ENCODE assay signal across 26 cellular contexts in the genomic region with DNA sequence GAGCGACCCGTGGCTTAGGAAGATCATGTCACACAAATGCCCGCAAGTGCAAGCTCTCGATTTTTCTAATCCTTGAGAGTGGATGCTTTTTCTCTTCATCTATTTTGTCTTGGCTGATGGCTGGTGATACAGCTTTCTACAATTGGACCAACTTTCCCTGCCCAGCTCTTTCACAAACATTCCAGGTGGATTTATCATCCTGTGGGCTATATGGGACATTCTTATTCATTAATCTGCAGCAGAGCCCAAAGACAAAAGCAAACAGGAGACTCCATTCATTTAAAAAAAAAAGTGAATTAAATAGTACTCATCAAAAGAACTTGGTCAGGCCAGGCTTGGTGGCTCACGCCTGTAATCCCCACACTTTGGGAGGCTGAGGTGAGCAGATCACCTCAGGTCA. TPM values are rescaled to one million over a fixed set of nuclear protein-coding genes. Genes with fewer than 3 reads are reported as not detected.
DNase-seq lines count a peak whose midpoint lies in the region; ATAC-seq and TF ChIP-seq lines count a peak whose summit lies in the region.
"Had no signal": no experiment of that assay in that cellular context is flagged by ENCODE, and none has a peak within 500 bp of the region (broad histone marks: within the 10 kb centered on the region; RNA-seq: fewer than 3 reads in every experiment).

No MANE protein-coding gene starts in this region.

- H3K4me3 Mint-ChIP-seq in MCF 10A (ENCODE audit: unreplicated experiment) = no peak overlapping the region
- H3K4me3 Mint-ChIP-seq: activated B cell treated with CpG ODN at 0.5 μM for 24 hours; activated naive CD8-positive, alpha-beta T cell treated with anti-CD3 and anti-CD28 coated beads, Interleukin-2, amount 10 ng/mL, durations not matched to agents 7 days and 5 days; CD8-positive, alpha-beta T cell; central memory CD8-positive, alpha-beta T cell; neural crest cell had no signal

- POLR2A ChIA-PET in MCF 10A (lab: Yijun Ruan, JAX) = no interaction called here

- H3K27ac ChIP-seq in breast epithelium (no peak overlapping the region), colonic mucosa (no peak overlapping the region)
- H3K27ac ChIP-seq: esophagus squamous epithelium, SJCRH30, spleen had no signal

- intact Hi-C loops in MCF 10A (cut with micrococcal nuclease) = loop anchor here (5.0 kb wide), 1 partner anchor 118 kb away; no protein-coding TSS in a partner anchor
- intact Hi-C loops in breast epithelium (cut with DNase I; ENCODE audit: low total_unique reads) = no loop called here
- intact Hi-C loops in colonic mucosa (cut with DNase I) = no loop called here

- H3K36me3 ChIP-seq in breast epithelium (no peaks in the 10 kb centered on the region), colonic mucosa (no peaks in the 10 kb centered on the region)
- H3K36me3 ChIP-seq: esophagus squamous epithelium, SJCRH30, spleen had no signal

- no peaks in the 10 kb centered on the region for H3K36me3 Mint-ChIP-seq in MCF 10A (ENCODE audit: insufficient read depth, unreplicated experiment)
- H3K36me3 Mint-ChIP-seq: activated naive CD8-positive, alpha-beta T cell treated with anti-CD3 and anti-CD28 coated beads, Interleukin-2, amount 10 ng/mL, durations not matched to agents 7 days and 5 days; CD8-positive, alpha-beta T cell had no signal

- H3K27ac Mint-ChIP-seq in MCF 10A (ENCODE audit: low read depth, unreplicated experiment) = no peak overlapping the region
- H3K27ac Mint-ChIP-seq: activated B cell treated with CpG ODN at 0.5 μM for 24 hours; activated naive CD8-positive, alpha-beta T cell treated with anti-CD3 and anti-CD28 coated beads, Interleukin-2, amount 10 ng/mL, durations not matched to agents 7 days and 5 days; CD8-positive, alpha-beta T cell had no signal

- H3K27me3 Mint-ChIP-seq in MCF 10A (ENCODE audit: insufficient read depth, unreplicated experiment) = no peaks in the 10 kb centered on the region
- H3K27me3 Mint-ChIP-seq: activated naive CD8-positive, alpha-beta T cell treated with anti-CD3 and anti-CD28 coated beads, Interleukin-2, amount 10 ng/mL, durations not matched to agents 7 days and 5 days had no signal

- TF ChIP-seq CTCF in MCF 10A (IDR thresholded peaks at IDR 0.05; ENCODE audit: unreplicated experiment) (no peak), breast epithelium (IDR thresholded peaks at IDR 0.05) (no peak), fibroblast of the aortic adventitia (IDR thresholded peaks at IDR 0.05; ENCODE audit: insufficient read depth, low read length) (no peak), colonic mucosa (IDR thresholded peaks at IDR 0.05) (no peak)

- peak; percentile 40; the same call in 2 of the 3 replicates for ATAC-seq in SK-N-SH treated with all-trans-retinoic acid at 6 μM for 48 hours
- no peak for ATAC-seq in GM21528 (IDR thresholded peaks at IDR 0.05; ENCODE audit: low FRiP score, unreplicated experiment)
- ATAC-seq: activated T-cell treated with anti-CD3 and anti-CD28 coated beads, Interleukin-2, amount 50 U/mL, for 72 hours; CD8-positive, alpha-beta T cell had no signal

- H3K4me3 ChIP-seq in breast epithelium = no peak overlapping the region
- H3K4me3 ChIP-seq in fibroblast of the aortic adventitia (ENCODE audit: low read depth, low read length) = no peak overlapping the region
- no peak overlapping the region for H3K4me3 ChIP-seq in colonic mucosa
- H3K4me3 ChIP-seq: esophagus squamous epithelium, SJCRH30, spleen had no signal

- no peak overlapping the region for H3K9ac ChIP-seq in colonic mucosa (ENCODE audit: low read depth in 2 of 2, low read length in 2 of 2)

- no peak for TF ChIP-seq POLR2A in breast epithelium (IDR thresholded peaks at IDR 0.05)

- BruUV-seq in MCF 10A (replicated peaks; lab: Mats Ljungman, UMichigan) = no TSS peak

- CTCF ChIA-PET in MCF 10A (lab: Yijun Ruan, JAX) = interaction anchor here (0.7 to 3.5 kb wide), 13 partner anchors 10 to 378 kb away, joined by 3 to 19 read pairs (median 4); no protein-coding TSS in a partner anchor

- DNase-seq in MCF 10A (ENCODE audit: unreplicated experiment) (peak; percentile 15), breast epithelium (ENCODE audit: low spot score in 2 of 2) (no peak), fibroblast of the aortic adventitia (ENCODE audit: low read depth) (peak; percentile 56), NCI-H2171 treated with DMSO at 0.1 percent for 48 hours (lab: John Stamatoyannopoulos, UW) (no peak), UCSD-AML1 (lab: John Stamatoyannopoulos, UW; ENCODE audit: unreplicated experiment) (no peak), colonic mucosa (no peak)
- DNase-seq: activated B cell treated with CpG ODN at 0.5 μM for 24 hours; activated CD8-positive, alpha-beta memory T cell treated with anti-CD3 and anti-CD28 coated beads for 24 hours; activated naive CD8-positive, alpha-beta T cell treated with anti-CD3 and anti-CD28 coated beads, Interleukin-2, amount 10 ng/mL, durations not matched to agents 7 days and 5 days; activated T-cell treated with anti-CD3 and anti-CD28 coated beads, Interleukin-2, amount 50 U/mL, for 72 hours; CD8-positive, alpha-beta T cell; effector CD8-positive, alpha-beta T cell; esophagus squamous epithelium; hypothalamus; KG1; kidney; midbrain; NCI-H1105; NCI-H2107; NCI-H524 treated with DMSO at 0.1 percent for 48 hours; SJCRH30; spleen had no signal

- H3K4me1 Mint-ChIP-seq in MCF 10A (ENCODE audit: insufficient read depth, unreplicated experiment) = peaks cover 11% of the 10 kb centered on the region
- H3K4me1 Mint-ChIP-seq: central memory CD8-positive, alpha-beta T cell; neural crest cell had no signal

- H3K9me3 Mint-ChIP-seq in MCF 10A (ENCODE audit: unreplicated experiment) = no peaks in the 10 kb centered on the region
- H3K9me3 Mint-ChIP-seq: activated B cell treated with CpG ODN at 0.5 μM for 24 hours; activated naive CD8-positive, alpha-beta T cell treated with anti-CD3 and anti-CD28 coated beads, Interleukin-2, amount 10 ng/mL, durations not matched to agents 7 days and 5 days; activated T-cell treated with anti-CD3 and anti-CD28 coated beads, Interleukin-2, amount 50 U/mL, for 72 hours; CD8-positive, alpha-beta T cell; central memory CD8-positive, alpha-beta T cell; neural crest cell had no signal

- H3K9me3 ChIP-seq in breast epithelium (no peaks in the 10 kb centered on the region), colonic mucosa (no peaks in the 10 kb centered on the region)
- H3K9me3 ChIP-seq: esophagus squamous epithelium, SJCRH30, spleen had no signal

- H3K4me1 ChIP-seq in breast epithelium = no peaks in the 10 kb centered on the region
- H3K4me1 ChIP-seq in colonic mucosa = no peaks in the 10 kb centered on the region
- H3K4me1 ChIP-seq: esophagus squamous epithelium, SJCRH30, spleen had no signal

- H3K27me3 ChIP-seq in breast epithelium = no peaks in the 10 kb centered on the region
- H3K27me3 ChIP-seq in colonic mucosa = no peaks in the 10 kb centered on the region
- H3K27me3 ChIP-seq: esophagus squamous epithelium, SJCRH30, spleen had no signal

TF ChIP-seq in SK-N-SH treated with all-trans-retinoic acid at 6 μM for 48 hours, 23 proteins besides CTCF, POLR2A, EP300 and RAD21:
- no peak for TF ChIP-seq CREB5 (CRISPR knock-in tag; IDR thresholded peaks at IDR 0.05; ENCODE audit: low read depth)
- TF ChIP-seq TCF4 (CRISPR knock-in tag; IDR thresholded peaks at IDR 0.05; ENCODE audit: borderline replicate concordance) = no peak
- TF ChIP-seq ZNF565 (CRISPR knock-in tag; conservative IDR thresholded peaks at IDR 0.05; ENCODE audit: low read depth) = no peak
- no peak for TF ChIP-seq PPARA (CRISPR knock-in tag; IDR thresholded peaks at IDR 0.05; ENCODE audit: borderline replicate concordance)
- no peak for TF ChIP-seq ZFP3 (CRISPR knock-in tag; IDR thresholded peaks at IDR 0.05)
- TF ChIP-seq OSR1 (CRISPR knock-in tag; IDR thresholded peaks at IDR 0.05) = no peak
- TF ChIP-seq ZFP30 (CRISPR knock-in tag; IDR thresholded peaks at IDR 0.05) = no peak
- TF ChIP-seq, protein P1, sequence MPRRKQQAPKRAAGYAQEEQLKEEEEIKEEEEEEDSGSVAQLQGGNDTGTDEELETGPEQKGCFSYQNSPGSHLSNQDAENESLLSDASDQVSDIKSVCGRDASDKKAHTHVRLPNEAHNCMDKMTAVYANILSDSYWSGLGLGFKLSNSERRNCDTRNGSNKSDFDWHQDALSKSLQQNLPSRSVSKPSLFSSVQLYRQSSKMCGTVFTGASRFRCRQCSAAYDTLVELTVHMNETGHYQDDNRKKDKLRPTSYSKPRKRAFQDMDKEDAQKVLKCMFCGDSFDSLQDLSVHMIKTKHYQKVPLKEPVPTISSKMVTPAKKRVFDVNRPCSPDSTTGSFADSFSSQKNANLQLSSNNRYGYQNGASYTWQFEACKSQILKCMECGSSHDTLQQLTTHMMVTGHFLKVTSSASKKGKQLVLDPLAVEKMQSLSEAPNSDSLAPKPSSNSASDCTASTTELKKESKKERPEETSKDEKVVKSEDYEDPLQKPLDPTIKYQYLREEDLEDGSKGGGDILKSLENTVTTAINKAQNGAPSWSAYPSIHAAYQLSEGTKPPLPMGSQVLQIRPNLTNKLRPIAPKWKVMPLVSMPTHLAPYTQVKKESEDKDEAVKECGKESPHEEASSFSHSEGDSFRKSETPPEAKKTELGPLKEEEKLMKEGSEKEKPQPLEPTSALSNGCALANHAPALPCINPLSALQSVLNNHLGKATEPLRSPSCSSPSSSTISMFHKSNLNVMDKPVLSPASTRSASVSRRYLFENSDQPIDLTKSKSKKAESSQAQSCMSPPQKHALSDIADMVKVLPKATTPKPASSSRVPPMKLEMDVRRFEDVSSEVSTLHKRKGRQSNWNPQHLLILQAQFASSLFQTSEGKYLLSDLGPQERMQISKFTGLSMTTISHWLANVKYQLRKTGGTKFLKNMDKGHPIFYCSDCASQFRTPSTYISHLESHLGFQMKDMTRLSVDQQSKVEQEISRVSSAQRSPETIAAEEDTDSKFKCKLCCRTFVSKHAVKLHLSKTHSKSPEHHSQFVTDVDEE (CRISPR knock-in tag; IDR thresholded peaks at IDR 0.05) = no peak
- TF ChIP-seq GLIS3 (CRISPR knock-in tag; IDR thresholded peaks at IDR 0.05) = no peak

RNA-seq across cellular contexts. Expression of gene TSEN2, which starts 14.2 kb away (rescaled TPM):
- 24.5 and 32.3 TPM in 2 replicates for total RNA-seq in MCF 10A (2022)
- 10 to 100 TPM; 20.0 to 32.8 (median 26.5) TPM for total RNA-seq in breast epithelium
- total RNA-seq in fibroblast of the aortic adventitia (ENCODE audit: low replicate concordance) = 8.4 and 17.7 TPM in 2 replicates
- 10 to 100 TPM; 13.7 to 21.1 TPM for total RNA-seq in colonic mucosa

Comparison
In these comparisons a context has a peak if more than half of its experiments do, and no peak if none do; other contexts are left out.
1. DNase-seq: peak in MCF 10A (single experiment) and fibroblast of the aortic adventitia (single experiment); none in breast epithelium (0 of 2), NCI-H2171 treated with DMSO at 0.1 percent for 48 hours (single experiment), UCSD-AML1 (single experiment) and colonic mucosa (single experiment).